ENCODE assay signal across 15 cellular contexts in genomic region chr2:28415010-28415409, GRCh38. TPM values are rescaled to one million over a fixed set of nuclear protein-coding genes. Genes with fewer than 3 reads are reported as not detected.
DNase-seq lines count a peak whose midpoint lies in the region; ATAC-seq and TF ChIP-seq lines count a peak whose summit lies in the region.
"Had no signal": no experiment of that assay in that cellular context is flagged by ENCODE, and none has a peak within 500 bp of the region (broad histone marks: within the 10 kb centered on the region; RNA-seq: fewer than 3 reads in every experiment).

No MANE protein-coding gene starts in this region.

- no peak overlapping the region for H2AFZ ChIP-seq in smooth muscle cell (ENCODE audit: low read depth)
- H2AFZ ChIP-seq in Karpas-422 (ENCODE audit: low read length), result no peak overlapping the region
- H2AFZ ChIP-seq: PC-9 had no signal

- no peak for ATAC-seq in activated CD4-positive, alpha-beta T cell treated with anti-CD3 and anti-CD28 coated beads for 36 hours
- ATAC-seq in left colon, result peak; percentile 16
- ATAC-seq in GM18861 (IDR thresholded peaks at IDR 0.05; ENCODE audit: unreplicated experiment), result no peak
- ATAC-seq: CD8-positive, alpha-beta T cell had no signal

- no peak for DNase-seq in activated CD4-positive, alpha-beta T cell treated with anti-CD3 and anti-CD28 coated beads for 36 hours
- DNase-seq in activated CD4-positive, alpha-beta T cell treated with anti-CD3 and anti-CD28 coated beads for 48 hours, result no peak
- DNase-seq in ascending aorta (ENCODE audit: low spot score in 2 of 2) (no peak), left colon (no peak), smooth muscle cell (lab: John Stamatoyannopoulos, UW; ENCODE audit: unreplicated experiment) (no peak), Karpas-422 (no peak)
- no peak for DNase-seq in stimulated activated CD4-positive, alpha-beta T cell treated with anti-CD3 and anti-CD28 coated beads, Interleukin-2, amount 100 ng/mL, for 24 hours
- DNase-seq: activated B cell treated with CpG ODN at 0.5 μM for 24 hours; activated T-cell treated with anti-CD3 and anti-CD28 coated beads, Interleukin-2, amount 50 U/mL, for 1 hour; CD8-positive, alpha-beta T cell; NCI-H510A treated with DMSO at 0.1 percent for 48 hours; PC-9; stimulated activated CD8-positive, alpha-beta memory T cell treated with anti-CD3 and anti-CD28 coated beads, Interleukin-4, amount 100 ng/mL, for 48 hours had no signal

- peaks cover 25% of the 10 kb centered on the region for H3K4me1 Mint-ChIP-seq in activated CD4-positive, alpha-beta T cell treated with anti-CD3 and anti-CD28 coated beads for 36 hours

- intact Hi-C loops in activated CD4-positive, alpha-beta T cell treated with anti-CD3 and anti-CD28 coated beads for 36 hours (cut with DNase I, micrococcal nuclease), result no loop called here
- intact Hi-C loops in ascending aorta (cut with DNase I) (no loop called here), left colon (cut with DNase I, micrococcal nuclease) (no loop called here)

- peaks cover 52% of the 10 kb centered on the region for H3F3A ChIP-seq in smooth muscle cell (ENCODE audit: low read depth)

- peaks cover 76 to 89% of the 10 kb centered on the region in 2 donors for H3K36me3 ChIP-seq in ascending aorta
- H3K36me3 ChIP-seq in smooth muscle cell (ENCODE audit: low read depth), result peaks cover 21% of the 10 kb centered on the region
- H3K36me3 ChIP-seq in Karpas-422 (ENCODE audit: insufficient read depth, low read length), result no peaks in the 10 kb centered on the region

- H3K79me2 ChIP-seq in smooth muscle cell (ENCODE audit: low read depth), result peaks cover 40% of the 10 kb centered on the region
- H3K79me2 ChIP-seq in Karpas-422 (ENCODE audit: low read length), result no peaks in the 10 kb centered on the region

- peaks cover 98% of the 10 kb centered on the region for H4K20me1 ChIP-seq in smooth muscle cell (ENCODE audit: low read depth)
- H4K20me1 ChIP-seq in Karpas-422 (ENCODE audit: insufficient read depth, low read depth, low read length), result no peaks in the 10 kb centered on the region

- CTCF ChIA-PET in activated CD4-positive, alpha-beta T cell treated with anti-CD3 and anti-CD28 coated beads for 36 hours (lab: Charles Lee), result interaction anchor here (1.2 to 1.8 kb wide), 3 partner anchors 11 to 710 kb away, joined by 4 to 5 read pairs (median 4); no protein-coding TSS in a partner anchor

- H3K27ac ChIP-seq in ascending aorta (peak overlapping the region; percentile 19 to 47), smooth muscle cell (ENCODE audit: low read depth) (peak overlapping the region; percentile 45), Karpas-422 (ENCODE audit: low read length) (no peak overlapping the region)
- H3K27ac ChIP-seq: KMS-11, PC-9 had no signal

- H3K27me3 Mint-ChIP-seq in activated CD4-positive, alpha-beta T cell treated with anti-CD3 and anti-CD28 coated beads for 36 hours, result no peaks in the 10 kb centered on the region
- H3K27me3 Mint-ChIP-seq: activated B cell treated with CpG ODN at 0.5 μM for 24 hours had no signal

- H3K4me2 ChIP-seq in smooth muscle cell, result no peak overlapping the region
- no peak overlapping the region for H3K4me2 ChIP-seq in Karpas-422 (ENCODE audit: low read depth, low read length, poor library complexity, severe bottlenecking)
- H3K4me2 ChIP-seq: KMS-11, PC-9 had no signal

- no peaks in the 10 kb centered on the region for H3K9me3 Mint-ChIP-seq in activated CD4-positive, alpha-beta T cell treated with anti-CD3 and anti-CD28 coated beads for 36 hours (ENCODE audit: low read depth)
- H3K9me3 Mint-ChIP-seq: activated B cell treated with CpG ODN at 0.5 μM for 24 hours; CD8-positive, alpha-beta T cell had no signal

- no peak overlapping the region for H3K9ac ChIP-seq in smooth muscle cell (ENCODE audit: low read depth)
- no peak overlapping the region for H3K9ac ChIP-seq in Karpas-422 (ENCODE audit: low read length)
- H3K9ac ChIP-seq: KMS-11 had no signal

- H3K27ac Mint-ChIP-seq in activated CD4-positive, alpha-beta T cell treated with anti-CD3 and anti-CD28 coated beads for 36 hours, result peak overlapping the region; percentile 29
- H3K27ac Mint-ChIP-seq: activated B cell treated with CpG ODN at 0.5 μM for 24 hours had no signal

- H3K27me3 ChIP-seq in ascending aorta, result no peaks in the 10 kb centered on the region
- no peaks in the 10 kb centered on the region for H3K27me3 ChIP-seq in smooth muscle cell (ENCODE audit: low read depth)
- no peaks in the 10 kb centered on the region for H3K27me3 ChIP-seq in Karpas-422 (ENCODE audit: low read length)

- no peaks in the 10 kb centered on the region for H3K9me2 ChIP-seq in Karpas-422 (replicated peaks; ENCODE audit: insufficient read depth, low read length)

- 94% methylated on average over 13 of the region's 13 CpGs for WGBS in smooth muscle cell (ENCODE audit: low lambda C conversion rate)

- H3K4me1 ChIP-seq in ascending aorta, result peaks cover 14 to 29% of the 10 kb centered on the region in 2 donors
- H3K4me1 ChIP-seq in smooth muscle cell (ENCODE audit: low read depth), result no peaks in the 10 kb centered on the region
- no peaks in the 10 kb centered on the region for H3K4me1 ChIP-seq in Karpas-422 (ENCODE audit: low read length)

- no peak overlapping the region for H3K4me3 Mint-ChIP-seq in activated CD4-positive, alpha-beta T cell treated with anti-CD3 and anti-CD28 coated beads for 36 hours
- H3K4me3 Mint-ChIP-seq: activated B cell treated with CpG ODN at 0.5 μM for 24 hours; CD8-positive, alpha-beta T cell had no signal

- POLR2A ChIA-PET in activated CD4-positive, alpha-beta T cell treated with anti-CD3 and anti-CD28 coated beads for 36 hours (lab: Charles Lee), result interaction anchor here (0.7 to 1.8 kb wide), 3 partner anchors 10 to 661 kb away, joined by 3 to 5 read pairs (median 3); no protein-coding TSS in a partner anchor

- no peak overlapping the region for H3K4me3 ChIP-seq in ascending aorta
- no peak overlapping the region for H3K4me3 ChIP-seq in smooth muscle cell
- no peak overlapping the region for H3K4me3 ChIP-seq in Karpas-422 (ENCODE audit: low read length)
- H3K4me3 ChIP-seq: PC-9 had no signal

- no peak for TF ChIP-seq CTCF in ascending aorta (IDR thresholded peaks at IDR 0.05)
- TF ChIP-seq CTCF in smooth muscle cell (IDR thresholded peaks at IDR 0.05; ENCODE audit: borderline replicate concordance, insufficient read depth, poor library complexity, severe bottlenecking), result no peak

- peaks cover 69% of the 10 kb centered on the region for H3K36me3 Mint-ChIP-seq in activated CD4-positive, alpha-beta T cell treated with anti-CD3 and anti-CD28 coated beads for 36 hours (ENCODE audit: low read depth)

- H3K9me3 ChIP-seq in ascending aorta (no peaks in the 10 kb centered on the region), smooth muscle cell (replicated peaks; ENCODE audit: low read depth) (no peaks in the 10 kb centered on the region), Karpas-422 (ENCODE audit: low read length) (no peaks in the 10 kb centered on the region)

RNA-seq across cellular contexts. Expression of gene FOSL2, which starts 22.4 kb away (rescaled TPM):
- total RNA-seq in activated CD4-positive, alpha-beta T cell treated with anti-CD3 and anti-CD28 coated beads for 36 hours, result 100 to 1,000 TPM; 135 to 225 TPM
- total RNA-seq in ascending aorta (185 TPM), left colon (100 to 1,000 TPM; 142 to 197 TPM), smooth muscle cell (106 and 120 TPM in 2 replicates)
- polyA plus RNA-seq in smooth muscle cell, result 70.8 and 72.6 TPM in 2 replicates
- total RNA-seq in Karpas-422 (2014; rRNA removed; shearing (Covaris generic); ENCODE audit: low replicate concordance), result 0.30 and 0.61 TPM in 2 replicates

Comparison
In these comparisons a context has a peak if more than half of its experiments do, and no peak if none do; other contexts are left out.
1. RNA of gene FOSL2, which starts 22.4 kb away (total RNA-seq): 135 to 225 TPM in activated CD4-positive, alpha-beta T cell treated with anti-CD3 and anti-CD28 coated beads for 36 hours, 142 to 197 TPM in left colon, 185 TPM in ascending aorta (single experiment) and 106 to 120 TPM in smooth muscle cell; 0.30 to 0.61 TPM in Karpas-422; every median in the first group is over 10 times any median in the second.